In the genomic region with DNA sequence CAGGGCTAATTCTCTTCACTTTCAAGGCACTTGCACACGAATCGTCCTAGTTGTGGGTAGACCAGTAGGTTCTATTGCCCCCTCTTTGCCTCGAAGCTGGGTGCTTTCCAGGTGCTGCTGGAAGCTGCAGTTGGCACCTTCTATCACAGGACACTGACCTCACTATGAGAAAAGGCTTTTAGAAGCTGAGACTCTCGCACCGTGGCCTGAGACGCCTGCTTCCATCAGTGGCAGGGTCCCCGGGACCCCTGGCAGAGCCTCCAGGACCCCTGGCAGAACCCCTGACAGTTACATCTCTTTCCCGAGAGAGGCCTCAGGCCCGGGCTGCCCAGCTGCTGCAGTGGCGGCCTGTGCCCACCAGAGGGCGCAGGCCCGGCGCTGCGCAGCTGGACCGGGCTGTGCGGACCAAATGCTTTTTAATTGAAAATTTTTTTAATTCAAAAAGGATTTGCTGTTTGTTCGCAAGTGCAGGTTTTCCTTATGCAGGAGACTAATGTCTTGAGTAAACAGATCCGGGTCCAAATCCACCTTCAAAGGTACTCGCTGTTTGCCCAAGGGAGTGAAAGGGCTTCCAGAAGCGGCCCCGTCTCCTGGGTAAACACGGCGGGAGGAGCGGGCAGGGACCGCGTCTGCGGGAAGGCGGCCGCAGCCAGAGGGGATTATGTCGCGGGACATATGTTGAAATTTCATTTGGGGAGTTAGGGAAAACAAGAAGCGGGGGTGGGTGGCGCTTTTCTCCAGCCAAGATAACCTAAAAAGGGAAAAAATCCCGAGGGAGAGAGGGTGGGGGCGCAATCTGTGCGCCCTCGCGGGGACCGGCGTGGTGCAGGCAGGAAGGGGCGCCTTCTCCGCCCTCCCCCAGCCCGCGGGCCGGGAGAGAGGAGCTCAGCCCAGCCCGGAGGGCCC, we compare ENCODE assay signal across 8 cellular contexts.
DNase-seq lines count a peak whose midpoint lies in the region; ATAC-seq and TF ChIP-seq lines count a peak whose summit lies in the region.

No MANE protein-coding gene starts in this region.

- peak; percentile 69 for ATAC-seq in body of pancreas
- ATAC-seq in HG03159 (IDR thresholded peaks at IDR 0.05; ENCODE audit: unreplicated experiment), result no peak

- H3K27ac ChIP-seq in body of pancreas (no peak overlapping the region), skeletal muscle tissue (ENCODE audit: low read depth, low read length) (no peak overlapping the region)

- H3K27me3 ChIP-seq in body of pancreas, result peaks cover 0 to 8% of the 10 kb centered on the region in 2 donors
- H3K27me3 ChIP-seq in skeletal muscle tissue (ENCODE audit: control insufficient read depth in 3 of 3, insufficient read depth in 3 of 3, low read length in 3 of 3), result no peaks in the 10 kb centered on the region

- peak; percentile 76 to 100 (median 88) for TF ChIP-seq CTCF in body of pancreas (IDR thresholded peaks at IDR 0.05)

- DNase-seq in DMS53 treated with DMSO at 0.1 percent for 48 hours (lab: John Stamatoyannopoulos, UW; ENCODE audit: unreplicated experiment), result peak; percentile 17
- DNase-seq in HuH-7.5 (ENCODE audit: low spot score), result peak; percentile 71
- DNase-seq in T follicular helper cell (ENCODE audit: low read depth), result peak; percentile 13
- DNase-seq in body of pancreas, result peak in 3 of 4 donors; percentile 36 to 52 (median 39)
- DNase-seq in NK-92 (lab: John Stamatoyannopoulos, UW; ENCODE audit: unreplicated experiment), result no peak

- H3K4me3 ChIP-seq in body of pancreas (peak overlapping the region in 1 of 2 donors; percentile 36), iPS-18c (ENCODE audit: insufficient read depth, low read depth, low read length) (peak overlapping the region; percentile 57), skeletal muscle tissue (ENCODE audit: low read length in 3 of 3) (peak overlapping the region; percentile 54 to 66 (median 56))

- H3K4me1 ChIP-seq in body of pancreas (peaks cover 20% of the 10 kb centered on the region), skeletal muscle tissue (ENCODE audit: control insufficient read depth in 3 of 3, insufficient read depth in 3 of 3, low read length in 3 of 3) (peaks cover 7 to 19% (median 8%) of the 10 kb centered on the region in 3 donors)

- 2 to 3% methylated on average over 39 to 46 of the region's 46 CpGs for WGBS in body of pancreas, 2 donors

- peak overlapping the region; percentile 33 to 60 (median 50) for H3K9ac ChIP-seq in skeletal muscle tissue (ENCODE audit: low read depth in 1 of 3, low read length in 3 of 3)

- H3K36me3 ChIP-seq in body of pancreas (replicated peaks in 1 of 2; ENCODE audit: insufficient read depth in 1 of 2, low read depth in 2 of 2), result no peaks in the 10 kb centered on the region
- peaks cover 6 to 13% (median 6%) of the 10 kb centered on the region in 3 donors for H3K36me3 ChIP-seq in skeletal muscle tissue (ENCODE audit: control insufficient read depth in 3 of 3, insufficient read depth in 3 of 3, low read length in 3 of 3)

- intact Hi-C loops in body of pancreas (cut with DNase I), result no loop called here

- H3K9me3 ChIP-seq in body of pancreas (no peaks in the 10 kb centered on the region), iPS-18c (ENCODE audit: control insufficient read depth, insufficient read depth, low read length) (no peaks in the 10 kb centered on the region), skeletal muscle tissue (ENCODE audit: control insufficient read depth in 3 of 3, low read length in 3 of 3) (no peaks in the 10 kb centered on the region)

- TF ChIP-seq POLR2A in body of pancreas (IDR thresholded peaks at IDR 0.05), result no peak
